ENCODE assay signal across 20 cellular contexts in genomic region chrX:24482823-24483410, GRCh38. TPM values are rescaled to one million over a fixed set of nuclear protein-coding genes. Genes with fewer than 3 reads are reported as not detected.
DNase-seq lines count a peak whose midpoint lies in the region; ATAC-seq lines count a peak whose summit lies in the region.
"Had no signal": no experiment of that assay in that cellular context is flagged by ENCODE, and none has a peak within 500 bp of the region (broad histone marks: within the 10 kb centered on the region; RNA-seq: fewer than 3 reads in every experiment).

No MANE protein-coding gene starts in this region.

- intact Hi-C loops in activated CD4-positive, alpha-beta memory T cell treated with anti-CD3 and anti-CD28 coated beads for 36 hours (cut with micrococcal nuclease), result loop anchor here (1.0 kb wide), 1 partner anchor 23 kb away; no protein-coding TSS in a partner anchor

- H3K9me3 Mint-ChIP-seq in activated naive CD4-positive, alpha-beta T cell treated with anti-CD3 and anti-CD28 coated beads, Interleukin-2, amount 10 ng/mL, durations not matched to agents 7 days and 5 days, result peaks cover 6% of the 10 kb centered on the region
- peaks cover 10% of the 10 kb centered on the region for H3K9me3 Mint-ChIP-seq in activated CD4-positive, alpha-beta memory T cell treated with anti-CD3 and anti-CD28 coated beads for 36 hours
- H3K9me3 Mint-ChIP-seq: activated CD4-positive, alpha-beta T cell treated with anti-CD3 and anti-CD28 coated beads, Interleukin-2, amount 10 ng/mL, durations not matched to agents 24 days and 14 days had no signal

- no peak for DNase-seq in activated naive CD4-positive, alpha-beta T cell treated with anti-CD3 and anti-CD28 coated beads, Interleukin-2, amount 10 ng/mL, durations not matched to agents 7 days and 5 days
- DNase-seq in activated naive CD4-positive, alpha-beta T cell treated with Interleukin-2 at 50 U/mL for 16 hours, result no peak
- DNase-seq in activated CD4-positive, alpha-beta memory T cell treated with anti-CD3 and anti-CD28 coated beads for 36 hours, result no peak
- DNase-seq in kidney glomerular epithelial cell (lab: John Stamatoyannopoulos, UW) (peak; percentile 23), AML-193 (lab: John Stamatoyannopoulos, UW) (no peak), KG1 (lab: John Stamatoyannopoulos, UW) (no peak)
- DNase-seq: ACHN; activated CD4-positive, alpha-beta T cell treated with anti-CD3 and anti-CD28 coated beads, Interleukin-2, amount 10 ng/mL, durations not matched to agents 24 days and 14 days; activated gamma-delta T cell treated with Interleukin-2 at 50 U/mL for 16 hours; central memory CD4-positive, alpha-beta T cell; dermis blood vessel endothelial cell; DMS 273 treated with DMSO at 0.1 percent for 48 hours; NCI-H1417; NCI-H2081 treated with DMSO at 0.1 percent for 48 hours; NCI-H345; NCI-H748 treated with DMSO at 0.1 percent for 48 hours; psoas muscle; T-helper 2 cell had no signal

- no peak overlapping the region for H3K4me3 Mint-ChIP-seq in activated naive CD4-positive, alpha-beta T cell treated with anti-CD3 and anti-CD28 coated beads, Interleukin-2, amount 10 ng/mL, durations not matched to agents 7 days and 5 days
- H3K4me3 Mint-ChIP-seq in activated CD4-positive, alpha-beta memory T cell treated with anti-CD3 and anti-CD28 coated beads for 36 hours, result no peak overlapping the region
- H3K4me3 Mint-ChIP-seq: activated CD4-positive, alpha-beta T cell treated with anti-CD3 and anti-CD28 coated beads, Interleukin-2, amount 10 ng/mL, durations not matched to agents 24 days and 14 days had no signal

- peaks cover 49% of the 10 kb centered on the region for H3K4me1 Mint-ChIP-seq in activated naive CD4-positive, alpha-beta T cell treated with anti-CD3 and anti-CD28 coated beads, Interleukin-2, amount 10 ng/mL, durations not matched to agents 7 days and 5 days
- H3K4me1 Mint-ChIP-seq in activated CD4-positive, alpha-beta memory T cell treated with anti-CD3 and anti-CD28 coated beads for 36 hours (ENCODE audit: low read depth), result peaks cover 52% of the 10 kb centered on the region

- POLR2A ChIA-PET in activated CD4-positive, alpha-beta memory T cell treated with anti-CD3 and anti-CD28 coated beads for 36 hours (lab: Charles Lee), result interaction anchor here (1.0 kb wide), 1 partner anchor 16 kb away, joined by 3 read pairs; no protein-coding TSS in a partner anchor

- ATAC-seq in HG02759 (IDR thresholded peaks at IDR 0.05; ENCODE audit: unreplicated experiment), result no peak
- ATAC-seq: HCT116, psoas muscle had no signal

- H3K36me3 Mint-ChIP-seq in activated naive CD4-positive, alpha-beta T cell treated with anti-CD3 and anti-CD28 coated beads, Interleukin-2, amount 10 ng/mL, durations not matched to agents 7 days and 5 days, result peaks cover 20% of the 10 kb centered on the region
- H3K36me3 Mint-ChIP-seq in activated CD4-positive, alpha-beta memory T cell treated with anti-CD3 and anti-CD28 coated beads for 36 hours, result peaks cover 7% of the 10 kb centered on the region

- peak overlapping the region; percentile 77 for H3K27ac Mint-ChIP-seq in activated naive CD4-positive, alpha-beta T cell treated with anti-CD3 and anti-CD28 coated beads, Interleukin-2, amount 10 ng/mL, durations not matched to agents 7 days and 5 days
- H3K27ac Mint-ChIP-seq in activated CD4-positive, alpha-beta memory T cell treated with anti-CD3 and anti-CD28 coated beads for 36 hours, result peak overlapping the region; percentile 88
- H3K27ac Mint-ChIP-seq: activated CD4-positive, alpha-beta T cell treated with anti-CD3 and anti-CD28 coated beads, Interleukin-2, amount 10 ng/mL, durations not matched to agents 24 days and 14 days had no signal

- no peaks in the 10 kb centered on the region for H3K27me3 Mint-ChIP-seq in activated naive CD4-positive, alpha-beta T cell treated with anti-CD3 and anti-CD28 coated beads, Interleukin-2, amount 10 ng/mL, durations not matched to agents 7 days and 5 days
- H3K27me3 Mint-ChIP-seq in activated CD4-positive, alpha-beta memory T cell treated with anti-CD3 and anti-CD28 coated beads for 36 hours, result no peaks in the 10 kb centered on the region
- H3K27me3 Mint-ChIP-seq: activated CD4-positive, alpha-beta T cell treated with anti-CD3 and anti-CD28 coated beads, Interleukin-2, amount 10 ng/mL, durations not matched to agents 24 days and 14 days had no signal

- CTCF ChIA-PET in activated naive CD4-positive, alpha-beta T cell treated with anti-CD3 and anti-CD28 coated beads, Interleukin-2, amount 10 ng/mL, durations not matched to agents 7 days and 5 days (lab: Charles Lee), result no interaction called here
- CTCF ChIA-PET in activated CD4-positive, alpha-beta memory T cell treated with anti-CD3 and anti-CD28 coated beads for 36 hours (lab: Charles Lee), result interaction anchor here (0.9 to 1.7 kb wide), 2 partner anchors 15 to 223 kb away, joined by 3 to 7 read pairs; no protein-coding TSS in a partner anchor

RNA-seq across cellular contexts. Expression of gene PDK3, which starts 17.8 kb away (rescaled TPM):
- 10 to 100 TPM; 39.8 to 41.3 TPM for total RNA-seq in activated CD4-positive, alpha-beta memory T cell treated with anti-CD3 and anti-CD28 coated beads for 36 hours
